ENCODE assay signal across 2 cellular contexts in the genomic region with DNA sequence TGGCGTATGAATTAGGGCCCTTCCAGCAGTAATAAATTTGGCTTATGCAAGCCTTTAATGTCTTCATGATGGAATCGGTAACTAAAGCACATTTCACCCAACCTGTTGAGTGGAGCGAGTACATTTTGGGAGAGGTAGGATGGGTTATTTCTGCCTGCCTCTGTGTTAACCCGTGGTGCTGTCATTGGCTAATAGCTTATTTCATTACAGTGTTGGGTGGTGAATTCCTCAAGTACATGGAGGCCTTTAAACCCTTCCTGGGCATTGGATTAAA.
TF ChIP-seq lines count a peak whose summit lies in the region.

No MANE protein-coding gene starts in this region.

TF ChIP-seq in GM23338, 12 proteins besides CTCF, POLR2A, EP300 and RAD21 (continues in another document):
- TF ChIP-seq, protein P1, sequence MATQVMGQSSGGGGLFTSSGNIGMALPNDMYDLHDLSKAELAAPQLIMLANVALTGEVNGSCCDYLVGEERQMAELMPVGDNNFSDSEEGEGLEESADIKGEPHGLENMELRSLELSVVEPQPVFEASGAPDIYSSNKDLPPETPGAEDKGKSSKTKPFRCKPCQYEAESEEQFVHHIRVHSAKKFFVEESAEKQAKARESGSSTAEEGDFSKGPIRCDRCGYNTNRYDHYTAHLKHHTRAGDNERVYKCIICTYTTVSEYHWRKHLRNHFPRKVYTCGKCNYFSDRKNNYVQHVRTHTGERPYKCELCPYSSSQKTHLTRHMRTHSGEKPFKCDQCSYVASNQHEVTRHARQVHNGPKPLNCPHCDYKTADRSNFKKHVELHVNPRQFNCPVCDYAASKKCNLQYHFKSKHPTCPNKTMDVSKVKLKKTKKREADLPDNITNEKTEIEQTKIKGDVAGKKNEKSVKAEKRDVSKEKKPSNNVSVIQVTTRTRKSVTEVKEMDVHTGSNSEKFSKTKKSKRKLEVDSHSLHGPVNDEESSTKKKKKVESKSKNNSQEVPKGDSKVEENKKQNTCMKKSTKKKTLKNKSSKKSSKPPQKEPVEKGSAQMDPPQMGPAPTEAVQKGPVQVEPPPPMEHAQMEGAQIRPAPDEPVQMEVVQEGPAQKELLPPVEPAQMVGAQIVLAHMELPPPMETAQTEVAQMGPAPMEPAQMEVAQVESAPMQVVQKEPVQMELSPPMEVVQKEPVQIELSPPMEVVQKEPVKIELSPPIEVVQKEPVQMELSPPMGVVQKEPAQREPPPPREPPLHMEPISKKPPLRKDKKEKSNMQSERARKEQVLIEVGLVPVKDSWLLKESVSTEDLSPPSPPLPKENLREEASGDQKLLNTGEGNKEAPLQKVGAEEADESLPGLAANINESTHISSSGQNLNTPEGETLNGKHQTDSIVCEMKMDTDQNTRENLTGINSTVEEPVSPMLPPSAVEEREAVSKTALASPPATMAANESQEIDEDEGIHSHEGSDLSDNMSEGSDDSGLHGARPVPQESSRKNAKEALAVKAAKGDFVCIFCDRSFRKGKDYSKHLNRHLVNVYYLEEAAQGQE (IDR thresholded peaks at IDR 0.05; ENCODE audit: unreplicated experiment), result no peak
- TF ChIP-seq NANOG (IDR thresholded peaks at IDR 0.05; ENCODE audit: borderline replicate concordance), result no peak
- TF ChIP-seq, protein P2, sequence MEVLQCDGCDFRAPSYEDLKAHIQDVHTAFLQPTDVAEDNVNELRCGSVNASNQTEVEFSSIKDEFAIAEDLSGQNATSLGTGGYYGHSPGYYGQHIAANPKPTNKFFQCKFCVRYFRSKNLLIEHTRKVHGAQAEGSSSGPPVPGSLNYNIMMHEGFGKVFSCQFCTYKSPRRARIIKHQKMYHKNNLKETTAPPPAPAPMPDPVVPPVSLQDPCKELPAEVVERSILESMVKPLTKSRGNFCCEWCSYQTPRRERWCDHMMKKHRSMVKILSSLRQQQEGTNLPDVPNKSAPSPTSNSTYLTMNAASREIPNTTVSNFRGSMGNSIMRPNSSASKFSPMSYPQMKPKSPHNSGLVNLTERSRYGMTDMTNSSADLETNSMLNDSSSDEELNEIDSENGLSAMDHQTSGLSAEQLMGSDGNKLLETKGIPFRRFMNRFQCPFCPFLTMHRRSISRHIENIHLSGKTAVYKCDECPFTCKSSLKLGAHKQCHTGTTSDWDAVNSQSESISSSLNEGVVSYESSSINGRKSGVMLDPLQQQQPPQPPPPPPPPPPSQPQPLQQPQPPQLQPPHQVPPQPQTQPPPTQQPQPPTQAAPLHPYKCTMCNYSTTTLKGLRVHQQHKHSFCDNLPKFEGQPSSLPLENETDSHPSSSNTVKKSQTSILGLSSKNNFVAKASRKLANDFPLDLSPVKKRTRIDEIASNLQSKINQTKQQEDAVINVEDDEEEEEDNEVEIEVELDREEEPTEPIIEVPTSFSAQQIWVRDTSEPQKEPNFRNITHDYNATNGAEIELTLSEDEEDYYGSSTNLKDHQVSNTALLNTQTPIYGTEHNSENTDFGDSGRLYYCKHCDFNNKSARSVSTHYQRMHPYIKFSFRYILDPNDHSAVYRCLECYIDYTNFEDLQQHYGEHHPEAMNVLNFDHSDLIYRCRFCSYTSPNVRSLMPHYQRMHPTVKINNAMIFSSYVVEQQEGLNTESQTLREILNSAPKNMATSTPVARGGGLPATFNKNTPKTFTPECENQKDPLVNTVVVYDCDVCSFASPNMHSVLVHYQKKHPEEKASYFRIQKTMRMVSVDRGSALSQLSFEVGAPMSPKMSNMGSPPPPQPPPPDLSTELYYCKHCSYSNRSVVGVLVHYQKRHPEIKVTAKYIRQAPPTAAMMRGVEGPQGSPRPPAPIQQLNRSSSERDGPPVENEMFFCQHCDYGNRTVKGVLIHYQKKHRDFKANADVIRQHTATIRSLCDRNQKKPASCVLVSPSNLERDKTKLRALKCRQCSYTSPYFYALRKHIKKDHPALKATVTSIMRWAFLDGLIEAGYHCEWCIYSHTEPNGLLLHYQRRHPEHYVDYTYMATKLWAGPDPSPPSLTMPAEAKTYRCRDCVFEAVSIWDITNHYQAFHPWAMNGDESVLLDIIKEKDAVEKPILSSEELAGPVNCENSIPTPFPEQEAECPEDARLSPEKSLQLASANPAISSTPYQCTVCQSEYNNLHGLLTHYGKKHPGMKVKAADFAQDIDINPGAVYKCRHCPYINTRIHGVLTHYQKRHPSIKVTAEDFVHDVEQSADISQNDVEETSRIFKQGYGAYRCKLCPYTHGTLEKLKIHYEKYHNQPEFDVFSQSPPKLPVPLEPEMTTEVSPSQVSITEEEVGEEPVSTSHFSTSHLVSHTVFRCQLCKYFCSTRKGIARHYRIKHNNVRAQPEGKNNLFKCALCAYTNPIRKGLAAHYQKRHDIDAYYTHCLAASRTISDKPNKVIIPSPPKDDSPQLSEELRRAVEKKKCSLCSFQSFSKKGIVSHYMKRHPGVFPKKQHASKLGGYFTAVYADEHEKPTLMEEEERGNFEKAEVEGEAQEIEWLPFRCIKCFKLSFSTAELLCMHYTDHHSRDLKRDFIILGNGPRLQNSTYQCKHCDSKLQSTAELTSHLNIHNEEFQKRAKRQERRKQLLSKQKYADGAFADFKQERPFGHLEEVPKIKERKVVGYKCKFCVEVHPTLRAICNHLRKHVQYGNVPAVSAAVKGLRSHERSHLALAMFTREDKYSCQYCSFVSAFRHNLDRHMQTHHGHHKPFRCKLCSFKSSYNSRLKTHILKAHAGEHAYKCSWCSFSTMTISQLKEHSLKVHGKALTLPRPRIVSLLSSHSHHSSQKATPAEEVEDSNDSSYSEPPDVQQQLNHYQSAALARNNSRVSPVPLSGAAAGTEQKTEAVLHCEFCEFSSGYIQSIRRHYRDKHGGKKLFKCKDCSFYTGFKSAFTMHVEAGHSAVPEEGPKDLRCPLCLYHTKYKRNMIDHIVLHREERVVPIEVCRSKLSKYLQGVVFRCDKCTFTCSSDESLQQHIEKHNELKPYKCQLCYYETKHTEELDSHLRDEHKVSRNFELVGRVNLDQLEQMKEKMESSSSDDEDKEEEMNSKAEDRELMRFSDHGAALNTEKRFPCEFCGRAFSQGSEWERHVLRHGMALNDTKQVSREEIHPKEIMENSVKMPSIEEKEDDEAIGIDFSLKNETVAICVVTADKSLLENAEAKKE (CRISPR knock-in tag; IDR thresholded peaks at IDR 0.05), result no peak
- no peak for TF ChIP-seq EZH2phosphoT487 (IDR thresholded peaks at IDR 0.05; ENCODE audit: unreplicated experiment)
- TF ChIP-seq EZH2 (IDR thresholded peaks at IDR 0.05; ENCODE audit: low read depth, unreplicated experiment), result no peak
- TF ChIP-seq, protein P3, sequence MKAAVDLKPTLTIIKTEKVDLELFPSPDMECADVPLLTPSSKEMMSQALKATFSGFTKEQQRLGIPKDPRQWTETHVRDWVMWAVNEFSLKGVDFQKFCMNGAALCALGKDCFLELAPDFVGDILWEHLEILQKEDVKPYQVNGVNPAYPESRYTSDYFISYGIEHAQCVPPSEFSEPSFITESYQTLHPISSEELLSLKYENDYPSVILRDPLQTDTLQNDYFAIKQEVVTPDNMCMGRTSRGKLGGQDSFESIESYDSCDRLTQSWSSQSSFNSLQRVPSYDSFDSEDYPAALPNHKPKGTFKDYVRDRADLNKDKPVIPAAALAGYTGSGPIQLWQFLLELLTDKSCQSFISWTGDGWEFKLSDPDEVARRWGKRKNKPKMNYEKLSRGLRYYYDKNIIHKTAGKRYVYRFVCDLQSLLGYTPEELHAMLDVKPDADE (IDR thresholded peaks at IDR 0.05), result no peak
- TF ChIP-seq ZNF331 (CRISPR knock-in tag; IDR thresholded peaks at IDR 0.05; ENCODE audit: low read depth), result no peak
- TF ChIP-seq ZNF114 (CRISPR knock-in tag; IDR thresholded peaks at IDR 0.05), result no peak
- no peak for TF ChIP-seq JUNB (IDR thresholded peaks at IDR 0.05; ENCODE audit: unreplicated experiment)
- no peak for TF ChIP-seq STAT1 (IDR thresholded peaks at IDR 0.05; ENCODE audit: unreplicated experiment)
- no peak for TF ChIP-seq CREB1 (CRISPR knock-in tag; IDR thresholded peaks at IDR 0.05; ENCODE audit: low read depth)

TF ChIP-seq in GM12878, 131 proteins besides CTCF, POLR2A, EP300 and RAD21:
- TF ChIP-seq RCOR1 (conservative IDR thresholded peaks at IDR 0.05; ENCODE audit: low read depth, low read length) (no peak), TBL1XR1 (IDR thresholded peaks at IDR 0.05; ENCODE audit: low read depth, low read length) (no peak), POU2F2 (IDR thresholded peaks at IDR 0.05; ENCODE audit: borderline replicate concordance, low read depth, low read length) (no peak), ZBED1 (IDR thresholded peaks at IDR 0.05; ENCODE audit: borderline replicate concordance) (no peak), TCF12 (IDR thresholded peaks at IDR 0.05; ENCODE audit: low read depth, low read length) (no peak), BMI1 (IDR thresholded peaks at IDR 0.05; ENCODE audit: borderline replicate concordance) (no peak)
TF ChIP-seq in GM12878: peak in this region for 0.
